8 cellular contexts compared by ENCODE assay signal in the genomic region with DNA sequence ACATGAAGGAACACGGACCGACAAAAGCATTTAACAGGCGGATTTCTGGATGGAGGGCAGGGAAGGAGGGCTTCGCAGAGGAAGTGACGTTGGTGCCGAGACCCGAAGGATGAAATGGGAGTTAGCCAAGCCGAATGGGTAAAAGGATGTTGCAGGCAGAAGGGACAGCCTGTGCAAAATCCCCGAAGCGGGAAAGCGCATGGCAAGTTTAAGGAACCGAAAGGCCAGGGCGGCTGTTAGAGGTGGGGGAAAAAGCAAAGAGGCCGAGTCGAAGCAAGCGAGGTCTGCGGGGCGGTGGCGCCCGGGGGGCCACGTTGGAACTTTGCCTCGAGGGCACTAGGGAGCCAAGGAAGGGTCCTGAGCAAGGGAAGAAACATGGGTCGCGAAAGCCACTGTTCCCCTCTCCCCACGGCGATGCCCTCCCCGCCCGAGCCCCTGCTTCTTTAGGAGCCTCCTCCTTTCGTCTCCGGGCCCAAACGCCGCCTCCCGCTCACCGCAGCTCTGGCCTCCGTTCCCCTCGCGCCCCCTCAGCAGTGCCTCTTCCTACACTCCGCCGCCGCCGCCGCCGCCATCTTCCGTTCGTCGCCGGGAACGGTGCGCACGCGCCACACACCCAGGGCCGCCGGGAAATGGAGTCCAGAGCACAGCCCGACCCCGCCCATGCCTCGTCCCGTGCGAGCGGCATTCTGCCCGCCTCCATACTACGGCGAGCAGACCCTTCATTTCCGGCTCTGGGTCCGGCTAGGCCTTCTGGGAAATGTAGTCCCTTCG. TPM values are rescaled to one million over a fixed set of nuclear protein-coding genes. Genes with fewer than 3 reads are reported as not detected.
DNase-seq lines count a peak whose midpoint lies in the region; ATAC-seq and TF ChIP-seq lines count a peak whose summit lies in the region.

TSS of gene SYMPK (minus strand) at position 584 of the 771 bp plus-strand sequence. CDS start 8,652 bp downstream, outside the sequence.

- CTCF ChIA-PET in HEK293 (lab: Yijun Ruan, JAX) = interaction anchor here (0.6 to 6.6 kb wide), 9 partner anchors 20 to 368 kb away, joined by 3 to 91 read pairs (median 4); partner anchors contain the start of genes IRF2BP1 and MYPOP

- H3K27me3 ChIP-seq in foreskin keratinocyte = peaks cover 39% of the 10 kb centered on the region
- H3K27me3 ChIP-seq in neuron (ENCODE audit: insufficient read depth, low read length) = peaks cover 27% of the 10 kb centered on the region
- peaks cover 0 to 20% (median 12%) of the 10 kb centered on the region in 5 donors for H3K27me3 ChIP-seq in subcutaneous abdominal adipose tissue (ENCODE audit: control insufficient read depth in 5 of 5, insufficient read depth in 4 of 5, low read length in 5 of 5)

- TF ChIP-seq CTCF in HEK293 (tag by site-specific recombination; IDR thresholded peaks at IDR 0.05) = no peak; the same call in 1 of the 2 replicates
- no peak for TF ChIP-seq CTCF in foreskin keratinocyte (conservative IDR thresholded peaks at IDR 0.05)

- H2AFZ ChIP-seq in neuron (ENCODE audit: low read depth, low read length) = peak within 1 kb of the TSS; percentile 58

- H3K4me3 ChIP-seq in HEK293 (ENCODE audit: low read depth, low read length) (peak within 1 kb of the TSS; percentile 71), neuron (ENCODE audit: low read length) (peak within 1 kb of the TSS; percentile 69), subcutaneous abdominal adipose tissue (ENCODE audit: low read depth in 1 of 5, low read length in 5 of 5) (peak within 1 kb of the TSS; percentile 88 to 97 (median 96))

- ATAC-seq in foreskin keratinocyte = peak; percentile 95

- in situ Hi-C loops in SK-MEL-5 (cut with HindIII; ENCODE audit: low pct_unique_long_range_greater_than_20kb, low sequenced_read_pairs) = no loop called here

- H3K9ac ChIP-seq in subcutaneous abdominal adipose tissue (ENCODE audit: low read length in 5 of 5) = peak within 1 kb of the TSS; percentile 70 to 97 (median 91)

- H3K4me1 ChIP-seq in HEK293 (ENCODE audit: control insufficient read depth, insufficient read depth, low read length) = peaks cover 10% of the 10 kb centered on the region
- no peaks in the 10 kb centered on the region for H3K4me1 ChIP-seq in foreskin keratinocyte
- peaks cover 5% of the 10 kb centered on the region for H3K4me1 ChIP-seq in neuron (ENCODE audit: insufficient read depth, low read length)
- H3K4me1 ChIP-seq in subcutaneous abdominal adipose tissue (ENCODE audit: control insufficient read depth in 5 of 5, insufficient read depth in 5 of 5, low read length in 5 of 5) = peaks cover 2 to 24% (median 19%) of the 10 kb centered on the region in 5 donors

- POLR2A ChIA-PET in HEK293 (lab: Yijun Ruan, JAX) = interaction anchor here (0.6 to 3.7 kb wide), 19 partner anchors 9 to 738 kb away, joined by 3 to 39 read pairs (median 4); partner anchors contain the start of genes CALM3, CCDC61, CCDC8 and IRF2BP1

- H3K9me3 ChIP-seq in HEK293 (ENCODE audit: control insufficient read depth, insufficient read depth, low read depth, low read length) (no peaks in the 10 kb centered on the region), neuron (ENCODE audit: low read length) (no peaks in the 10 kb centered on the region), subcutaneous abdominal adipose tissue (ENCODE audit: control insufficient read depth in 5 of 5, low read length in 5 of 5) (no peaks in the 10 kb centered on the region)

- H3K27ac ChIP-seq in HEK293 (ENCODE audit: extremely low read depth, low read depth, low read length) (peak within 1 kb of the TSS; percentile 83), foreskin keratinocyte (peak within 1 kb of the TSS; percentile 35), subcutaneous abdominal adipose tissue (ENCODE audit: low read depth, low read length) (peak within 1 kb of the TSS; percentile 88)

- DNase-seq in GDM1 (lab: John Stamatoyannopoulos, UW) (peak; percentile 98), MV-4-11 (lab: John Stamatoyannopoulos, UW) (peak; percentile 100), SK-MEL-5 (ENCODE audit: low read depth, low spot score) (peak; percentile 98), foreskin keratinocyte (peak; percentile 90 to 95)
- peak; percentile 99 for DNase-seq in activated naive CD4-positive, alpha-beta T cell treated with Interleukin-2 at 50 U/mL for 16 hours

- peaks cover 20 to 40% of the 10 kb centered on the region in 2 experiments for H3K36me3 ChIP-seq in HEK293 (ENCODE audit: control insufficient read depth in 2 of 2, insufficient read depth in 1 of 2, low read length in 2 of 2)
- peaks cover 20% of the 10 kb centered on the region for H3K36me3 ChIP-seq in neuron (ENCODE audit: insufficient read depth, low read length)
- H3K36me3 ChIP-seq in subcutaneous abdominal adipose tissue (ENCODE audit: control insufficient read depth in 5 of 5, insufficient read depth in 5 of 5, low read length in 5 of 5) = peaks cover 0 to 17% (median 7%) of the 10 kb centered on the region in 5 donors

TF ChIP-seq in HEK293, 187 proteins besides CTCF, POLR2A, EP300 and RAD21 (continues in another document):
- TF ChIP-seq GLI4 (tag by site-specific recombination; IDR thresholded peaks at IDR 0.05) (no peak; the same call in none of the 2 replicates), ZNF114 (tag by site-specific recombination; IDR thresholded peaks at IDR 0.05) (no peak), ZNF16 (tag by site-specific recombination; IDR thresholded peaks at IDR 0.05; ENCODE audit: low read depth) (peak; percentile 99), ZNF768 (tag by site-specific recombination; IDR thresholded peaks at IDR 0.05) (no peak; the same call in 1 of the 2 replicates), ZBTB21 (tag by site-specific recombination; IDR thresholded peaks at IDR 0.05) (peak; percentile 70; the same call in 1 of the 2 replicates), ZNF169 (tag by site-specific recombination; IDR thresholded peaks at IDR 0.05) (peak; percentile 64; the same call in 1 of the 2 replicates), ZNF324 (tag by site-specific recombination; IDR thresholded peaks at IDR 0.05) (peak; percentile 28; the same call in 1 of the 2 replicates), TSHZ1 (tag by site-specific recombination; IDR thresholded peaks at IDR 0.05; ENCODE audit: borderline replicate concordance) (no peak), KLF1 (tag by site-specific recombination; IDR thresholded peaks at IDR 0.05) (peak; percentile 67), ZNF10 (tag by site-specific recombination; IDR thresholded peaks at IDR 0.05) (no peak), GLI2 (tag by site-specific recombination; IDR thresholded peaks at IDR 0.05; ENCODE audit: borderline replicate concordance, low read depth) (no peak), ZNF558 (tag by site-specific recombination; IDR thresholded peaks at IDR 0.05) (peak; percentile 95), ZNF785 (tag by site-specific recombination; IDR thresholded peaks at IDR 0.05) (no peak), ZNF404 (tag by site-specific recombination; IDR thresholded peaks at IDR 0.05) (no peak), ZNF366 (tag by site-specific recombination; conservative IDR thresholded peaks at IDR 0.05) (peak; percentile 98), ZNF555 (tag by site-specific recombination; conservative IDR thresholded peaks at IDR 0.05) (no peak)
- TF ChIP-seq, protein P1, sequence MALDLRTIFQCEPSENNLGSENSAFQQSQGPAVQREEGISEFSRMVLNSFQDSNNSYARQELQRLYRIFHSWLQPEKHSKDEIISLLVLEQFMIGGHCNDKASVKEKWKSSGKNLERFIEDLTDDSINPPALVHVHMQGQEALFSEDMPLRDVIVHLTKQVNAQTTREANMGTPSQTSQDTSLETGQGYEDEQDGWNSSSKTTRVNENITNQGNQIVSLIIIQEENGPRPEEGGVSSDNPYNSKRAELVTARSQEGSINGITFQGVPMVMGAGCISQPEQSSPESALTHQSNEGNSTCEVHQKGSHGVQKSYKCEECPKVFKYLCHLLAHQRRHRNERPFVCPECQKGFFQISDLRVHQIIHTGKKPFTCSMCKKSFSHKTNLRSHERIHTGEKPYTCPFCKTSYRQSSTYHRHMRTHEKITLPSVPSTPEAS (tag by site-specific recombination; IDR thresholded peaks at IDR 0.05) = no peak; the same call in 1 of the 2 replicates

RNA-seq across cellular contexts. Expression of gene SYMPK, which starts in this region (rescaled TPM):
- total RNA-seq in SK-MEL-5 (2014; rRNA removed; shearing (Covaris generic)) = 28.1 and 33.4 TPM in 2 replicates
- polyA plus RNA-seq in SK-MEL-5 (2015; cell fraction: cytosol; rRNA removed) = 59.5 and 59.9 TPM in 2 replicates
- polyA plus RNA-seq in SK-MEL-5 (2015; cell fraction: nucleus; rRNA removed) = 117 and 176 TPM in 2 replicates
- total RNA-seq in foreskin keratinocyte = 45.7 and 46.9 TPM in 2 replicates
- 54.8 and 55.6 TPM in 2 replicates for polyA plus RNA-seq in foreskin keratinocyte

Comparison
In these comparisons a context has a peak if more than half of its experiments do, and no peak if none do; other contexts are left out.
1. Peak in every context shown above with its lines: DNase-seq, ATAC-seq, H3K4me3 ChIP-seq and H3K27ac ChIP-seq.
2. H3K27ac ChIP-seq: peak in every context shown above with its lines; median percentile 88 in subcutaneous abdominal adipose tissue; 83 in HEK293; 35 in foreskin keratinocyte.